Comparison of ENCODE assay signal across 1 cellular context in genomic region chr18:13035249-13035914, GRCh38.
TF ChIP-seq lines count a peak whose summit lies in the region.

No MANE protein-coding gene starts in this region.

TF ChIP-seq in WTC11, 78 proteins besides CTCF, POLR2A, EP300 and RAD21 (continued from another document):
- TF ChIP-seq ZNF232 (CRISPR knock-in tag; IDR thresholded peaks at IDR 0.05) (no peak), JUN (CRISPR knock-in tag; IDR thresholded peaks at IDR 0.05) (no peak), CREB1 (CRISPR knock-in tag; IDR thresholded peaks at IDR 0.05) (no peak), ERG (CRISPR knock-in tag; IDR thresholded peaks at IDR 0.05) (no peak)
